8 cellular contexts compared by ENCODE assay signal in the genomic region with DNA sequence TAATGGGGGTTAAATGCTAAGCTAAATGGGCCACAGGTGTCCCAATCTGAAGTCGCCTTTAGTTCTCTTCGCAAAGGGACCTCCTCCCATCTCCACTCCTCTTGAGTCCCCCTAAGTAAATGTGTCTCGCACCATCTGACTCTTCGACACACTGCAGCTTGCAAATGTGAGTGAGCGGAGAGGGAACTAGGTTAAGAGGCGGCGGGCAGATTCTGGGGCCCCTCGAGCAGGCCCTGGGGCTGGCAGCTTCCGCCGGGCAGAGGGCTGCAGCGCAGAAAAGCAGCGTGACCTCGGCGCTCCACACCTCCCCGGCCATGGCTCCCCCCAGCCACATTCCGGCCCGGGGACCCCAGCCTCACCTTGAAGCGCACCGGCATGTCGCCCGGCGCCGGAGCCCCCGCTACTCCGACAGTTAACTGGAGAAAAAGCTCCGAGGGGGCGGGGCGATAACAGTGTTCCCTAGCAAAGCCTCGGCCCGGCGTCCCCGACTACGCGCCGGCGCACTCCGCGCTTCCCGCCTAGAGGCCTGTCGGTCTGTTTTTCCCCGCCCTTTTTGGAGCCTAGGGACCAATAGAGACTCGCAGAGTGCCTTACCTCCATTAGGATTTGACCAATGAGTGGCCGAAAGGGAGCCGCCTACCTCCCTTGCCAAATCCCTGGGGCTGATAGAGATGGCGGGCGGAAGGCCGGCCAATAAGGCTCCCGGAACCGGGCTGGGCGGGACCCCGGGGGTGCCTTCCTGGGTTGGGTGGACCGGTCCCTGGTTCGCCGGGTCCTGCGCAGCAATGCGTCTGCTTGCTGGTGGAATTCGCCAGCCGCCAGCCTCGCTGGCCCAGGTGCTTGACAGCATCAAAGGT. TPM values are rescaled to one million over a fixed set of nuclear protein-coding genes. Genes with fewer than 3 reads are reported as not detected.
DNase-seq lines count a peak whose midpoint lies in the region; ATAC-seq and TF ChIP-seq lines count a peak whose summit lies in the region.

A gene with protein sequence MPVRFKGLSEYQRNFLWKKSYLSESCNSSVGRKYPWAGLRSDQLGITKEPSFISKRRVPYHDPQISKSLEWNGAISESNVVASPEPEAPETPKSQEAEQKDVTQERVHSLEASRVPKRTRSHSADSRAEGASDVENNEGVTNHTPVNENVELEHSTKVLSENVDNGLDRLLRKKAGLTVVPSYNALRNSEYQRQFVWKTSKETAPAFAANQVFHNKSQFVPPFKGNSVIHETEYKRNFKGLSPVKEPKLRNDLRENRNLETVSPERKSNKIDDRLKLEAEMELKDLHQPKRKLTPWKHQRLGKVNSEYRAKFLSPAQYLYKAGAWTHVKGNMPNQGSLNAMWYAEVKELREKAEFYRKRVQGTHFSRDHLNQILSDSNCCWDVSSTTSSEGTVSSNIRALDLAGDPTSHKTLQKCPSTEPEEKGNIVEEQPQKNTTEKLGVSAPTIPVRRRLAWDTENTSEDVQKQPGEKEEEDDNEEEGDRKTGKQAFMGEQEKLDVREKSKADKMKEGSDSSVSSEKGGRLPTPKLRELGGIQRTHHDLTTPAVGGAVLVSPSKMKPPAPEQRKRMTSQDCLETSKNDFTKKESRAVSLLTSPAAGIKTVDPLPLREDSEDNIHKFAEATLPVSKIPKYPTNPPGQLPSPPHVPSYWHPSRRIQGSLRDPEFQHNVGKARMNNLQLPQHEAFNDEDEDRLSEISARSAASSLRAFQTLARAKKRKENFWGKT (minus strand): TSS at position 494 of the 857 bp plus-strand sequence. CDS start 117 bp downstream, at position 377.

- H2AFZ ChIP-seq in PC-3 (ENCODE audit: low read length) = peak within 1 kb of the TSS; percentile 94

- DNase-seq in DMS 273 (lab: John Stamatoyannopoulos, UW; ENCODE audit: unreplicated experiment) (peak; percentile 98), PC-3 (peak; percentile 99), activated T-cell treated with anti-CD3 and anti-CD28 coated beads for 48 hours (ENCODE audit: low read depth) (peak; percentile 93), erythroblast (lab: John Stamatoyannopoulos, UW) (peak; percentile 98)
- peak; percentile 96 for DNase-seq in stimulated activated CD8-positive, alpha-beta memory T cell treated with anti-CD3 and anti-CD28 coated beads, Interleukin-4, amount 100 ng/mL, for 48 hours

- H3K9ac ChIP-seq in PC-3 (ENCODE audit: low read length) (peak within 1 kb of the TSS; percentile 75), mucosa of rectum (ENCODE audit: low read depth in 1 of 2, low read length in 2 of 2) (peak within 1 kb of the TSS; percentile 65 to 76)

- H3K79me2 ChIP-seq in PC-3 (ENCODE audit: low read length) = peaks cover 12% of the 10 kb centered on the region

- H3K4me3 ChIP-seq in PC-3 (ENCODE audit: low read length) (peak within 1 kb of the TSS; percentile 83), mucosa of rectum (ENCODE audit: low read length in 2 of 2) (peak within 1 kb of the TSS; percentile 69 to 89)

- H3K27me3 ChIP-seq in PC-3 (ENCODE audit: low read length) (no peaks in the 10 kb centered on the region), mucosa of rectum (ENCODE audit: control insufficient read depth in 2 of 2, insufficient read depth in 2 of 2, low read length in 2 of 2) (no peaks in the 10 kb centered on the region)

- TF ChIP-seq CTCF in PC-3 (conservative IDR thresholded peaks at IDR 0.05; ENCODE audit: low read depth, low read length) = no peak

- H3K4me2 ChIP-seq in PC-3 (ENCODE audit: low read length) = peak within 1 kb of the TSS; percentile 93

- no peaks in the 10 kb centered on the region for H3K9me3 ChIP-seq in PC-3 (ENCODE audit: low read length)
- no peaks in the 10 kb centered on the region for H3K9me3 ChIP-seq in mucosa of rectum (ENCODE audit: control insufficient read depth in 2 of 2, low read length in 2 of 2)

- no peak for TF ChIP-seq RAD21 in Ishikawa (IDR thresholded peaks at IDR 0.05; ENCODE audit: low read depth)

- ATAC-seq in GM21576 (IDR thresholded peaks at IDR 0.05; ENCODE audit: unreplicated experiment) (peak; percentile 100), PC-3 (peak; percentile 95)

- TF ChIP-seq EP300 in Ishikawa (IDR thresholded peaks at IDR 0.05; ENCODE audit: borderline replicate concordance) = no peak

- no peaks in the 10 kb centered on the region for H3F3A ChIP-seq in PC-3 (ENCODE audit: low read length, unreplicated experiment)

- TF ChIP-seq POLR2A in erythroblast (IDR thresholded peaks at IDR 0.05; ENCODE audit: low read length) = peak; percentile 63

- H3K27ac ChIP-seq in PC-3 (ENCODE audit: low read length) (no peak within 1 kb of the TSS), mucosa of rectum (ENCODE audit: low read depth in 2 of 2, low read length in 2 of 2) (peak within 1 kb of the TSS; percentile 52 to 74)

- 0 out of 2 replicates have a peak, but pooled peaks cover 3% of the 10 kb centered on the region for H3K36me3 ChIP-seq in PC-3 (ENCODE audit: low read depth, low read length)
- H3K36me3 ChIP-seq in mucosa of rectum (ENCODE audit: control insufficient read depth in 2 of 2, insufficient read depth in 2 of 2, low read length in 2 of 2) = no peaks in the 10 kb centered on the region

- CTCF ChIA-PET in PC-3 (lab: Charles Lee) = interaction anchor here (0.6 kb wide), 1 partner anchor 73 kb away, joined by 3 read pairs; no protein-coding TSS in a partner anchor

- H3K4me1 ChIP-seq in PC-3 (ENCODE audit: insufficient read depth, low read length) = peaks cover 22% of the 10 kb centered on the region
- peaks cover 4 to 8% of the 10 kb centered on the region in 2 donors for H3K4me1 ChIP-seq in mucosa of rectum (ENCODE audit: control insufficient read depth in 2 of 2, insufficient read depth in 2 of 2, low read length in 2 of 2)

- BruUV-seq in PC-3 (replicated peaks; lab: Mats Ljungman, UMichigan) = TSS peak; percentile 46

- no peaks in the 10 kb centered on the region for H3K9me2 ChIP-seq in PC-3 (replicated peaks; ENCODE audit: low read length)

- intact Hi-C loops in PC-3 (cut with micrococcal nuclease) = loop anchor here (2.0 to 5.0 kb wide), 2 partner anchors 279 to 345 kb away; a partner anchor contains a TSS

- POLR2A ChIA-PET in PC-3 (lab: Charles Lee; ENCODE audit: unreplicated experiment) = no interaction called here

- no peaks in the 10 kb centered on the region for H4K20me1 ChIP-seq in PC-3 (ENCODE audit: low read length)

TF ChIP-seq in Ishikawa, 13 proteins besides CTCF, POLR2A, EP300 and RAD21:
- TF ChIP-seq ZBTB7A (IDR thresholded peaks at IDR 0.05; ENCODE audit: low read depth) (no peak), YY1 (IDR thresholded peaks at IDR 0.05; ENCODE audit: low read depth) (peak; percentile 70), TAF1 (IDR thresholded peaks at IDR 0.05; ENCODE audit: low read depth) (peak; percentile 69), NFIC (IDR thresholded peaks at IDR 0.05) (no peak; the same call in 1 of the 2 replicates), TCF12 (IDR thresholded peaks at IDR 0.05; ENCODE audit: low read depth) (peak; percentile 64; the same call in 1 of the 2 replicates), TEAD4 (IDR thresholded peaks at IDR 0.05) (peak; percentile 26), CREB1 (IDR thresholded peaks at IDR 0.05; ENCODE audit: low read depth) (no peak), EGR1 (IDR thresholded peaks at IDR 0.05) (peak; percentile 18), FOXM1 (IDR thresholded peaks at IDR 0.05; ENCODE audit: borderline replicate concordance, low read depth) (no peak)
- TF ChIP-seq, protein P1, sequence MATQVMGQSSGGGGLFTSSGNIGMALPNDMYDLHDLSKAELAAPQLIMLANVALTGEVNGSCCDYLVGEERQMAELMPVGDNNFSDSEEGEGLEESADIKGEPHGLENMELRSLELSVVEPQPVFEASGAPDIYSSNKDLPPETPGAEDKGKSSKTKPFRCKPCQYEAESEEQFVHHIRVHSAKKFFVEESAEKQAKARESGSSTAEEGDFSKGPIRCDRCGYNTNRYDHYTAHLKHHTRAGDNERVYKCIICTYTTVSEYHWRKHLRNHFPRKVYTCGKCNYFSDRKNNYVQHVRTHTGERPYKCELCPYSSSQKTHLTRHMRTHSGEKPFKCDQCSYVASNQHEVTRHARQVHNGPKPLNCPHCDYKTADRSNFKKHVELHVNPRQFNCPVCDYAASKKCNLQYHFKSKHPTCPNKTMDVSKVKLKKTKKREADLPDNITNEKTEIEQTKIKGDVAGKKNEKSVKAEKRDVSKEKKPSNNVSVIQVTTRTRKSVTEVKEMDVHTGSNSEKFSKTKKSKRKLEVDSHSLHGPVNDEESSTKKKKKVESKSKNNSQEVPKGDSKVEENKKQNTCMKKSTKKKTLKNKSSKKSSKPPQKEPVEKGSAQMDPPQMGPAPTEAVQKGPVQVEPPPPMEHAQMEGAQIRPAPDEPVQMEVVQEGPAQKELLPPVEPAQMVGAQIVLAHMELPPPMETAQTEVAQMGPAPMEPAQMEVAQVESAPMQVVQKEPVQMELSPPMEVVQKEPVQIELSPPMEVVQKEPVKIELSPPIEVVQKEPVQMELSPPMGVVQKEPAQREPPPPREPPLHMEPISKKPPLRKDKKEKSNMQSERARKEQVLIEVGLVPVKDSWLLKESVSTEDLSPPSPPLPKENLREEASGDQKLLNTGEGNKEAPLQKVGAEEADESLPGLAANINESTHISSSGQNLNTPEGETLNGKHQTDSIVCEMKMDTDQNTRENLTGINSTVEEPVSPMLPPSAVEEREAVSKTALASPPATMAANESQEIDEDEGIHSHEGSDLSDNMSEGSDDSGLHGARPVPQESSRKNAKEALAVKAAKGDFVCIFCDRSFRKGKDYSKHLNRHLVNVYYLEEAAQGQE (IDR thresholded peaks at IDR 0.05; ENCODE audit: low read depth) = no peak
- TF ChIP-seq, protein P2, sequence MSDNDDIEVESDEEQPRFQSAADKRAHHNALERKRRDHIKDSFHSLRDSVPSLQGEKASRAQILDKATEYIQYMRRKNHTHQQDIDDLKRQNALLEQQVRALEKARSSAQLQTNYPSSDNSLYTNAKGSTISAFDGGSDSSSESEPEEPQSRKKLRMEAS (IDR thresholded peaks at IDR 0.05) = 0 out of 2 replicates have a peak, but pooled peaks have one; percentile 16

RNA-seq across cellular contexts. Expression of the gene that starts here (rescaled TPM):
- 10.4 and 19.2 TPM in 2 replicates for total RNA-seq in PC-3 (2014; rRNA removed)
